In the genomic region with DNA sequence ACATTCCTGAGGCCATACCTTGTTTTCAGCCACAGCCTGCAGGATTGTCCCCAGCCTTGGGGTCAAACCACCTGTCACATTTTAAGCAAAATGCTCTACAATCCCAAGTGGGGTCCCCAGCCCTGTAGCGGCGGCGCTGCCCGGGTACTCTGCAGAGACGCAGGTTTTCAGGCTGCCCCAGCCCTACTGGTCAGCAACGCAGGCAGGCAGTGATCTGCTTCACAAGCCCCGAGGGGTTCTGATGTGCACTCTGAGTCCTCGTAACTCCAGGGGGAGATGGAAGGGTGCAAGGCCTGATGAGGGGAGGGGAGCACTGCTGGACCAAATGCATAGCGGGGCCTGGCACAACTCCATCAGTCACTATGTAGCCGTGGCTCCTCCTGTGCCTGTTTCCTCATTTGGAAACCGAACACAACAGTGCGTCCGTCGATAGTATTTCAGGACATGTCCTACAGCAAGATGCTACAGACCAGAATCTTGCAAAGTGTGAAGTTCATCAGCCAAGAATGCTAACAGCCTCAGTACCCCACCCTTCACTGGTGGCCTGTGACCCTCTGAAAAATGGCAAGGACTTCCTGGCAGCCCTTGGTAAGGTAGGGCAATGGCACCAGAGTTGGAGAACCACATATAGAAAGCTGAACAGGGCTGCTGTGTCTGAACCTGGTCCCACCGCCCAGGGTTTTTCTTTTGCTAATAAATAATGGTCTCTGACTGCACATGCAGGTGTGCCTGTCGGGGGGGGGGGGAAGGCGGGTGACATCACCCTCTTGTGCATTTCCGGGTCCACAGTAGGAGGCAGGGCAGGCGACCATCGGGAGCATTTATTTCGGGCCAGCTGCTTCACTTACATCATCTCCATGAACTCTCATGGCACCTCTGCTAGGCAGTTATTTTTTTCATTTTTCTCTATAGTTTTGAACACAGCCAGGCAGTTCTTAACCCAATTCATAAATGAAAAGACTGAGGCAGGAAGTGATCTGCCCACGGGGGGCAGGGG, we compare ENCODE assay signal across 11 cellular contexts. TPM values are rescaled to one million over a fixed set of nuclear protein-coding genes. Genes with fewer than 3 reads are reported as not detected.
DNase-seq lines count a peak whose midpoint lies in the region; ATAC-seq, FAIRE-seq and TF ChIP-seq lines count a peak whose summit lies in the region.
"Had no signal": no experiment of that assay in that cellular context is flagged by ENCODE, and none has a peak within 500 bp of the region (broad histone marks: within the 10 kb centered on the region; RNA-seq: fewer than 3 reads in every experiment).

No MANE protein-coding gene starts in this region.

- DNase-seq in NCI-H2171 treated with DMSO at 0.1 percent for 48 hours (lab: John Stamatoyannopoulos, UW): peak; percentile 28
- no peak for DNase-seq in NCI-H2171 (lab: John Stamatoyannopoulos, UW)
- peak; percentile 46 for DNase-seq in NCI-H2081 treated with DMSO at 0.1 percent for 48 hours (lab: John Stamatoyannopoulos, UW)
- peak; percentile 47 to 75 (median 60) for DNase-seq in body of pancreas
- peak in 3 of 6 donors; percentile 39 to 56 (median 53) for DNase-seq in pancreas
- DNase-seq: KG1 had no signal

- H3K4me1 ChIP-seq in body of pancreas (peaks cover 24% of the 10 kb centered on the region), pancreas (peaks cover 0 to 4% (median 0%) of the 10 kb centered on the region in 3 donors)

- no peak for TF ChIP-seq POLR2A in body of pancreas (IDR thresholded peaks at IDR 0.05)

- ATAC-seq in body of pancreas: peak; percentile 75
- ATAC-seq in pancreas: peak; percentile 71 to 82 (median 80)
- ATAC-seq in GM21737 (IDR thresholded peaks at IDR 0.05; ENCODE audit: unreplicated experiment): no peak
- no peak for ATAC-seq in HG02870 (IDR thresholded peaks at IDR 0.05; ENCODE audit: unreplicated experiment)
- ATAC-seq in GM21381 (IDR thresholded peaks at IDR 0.05; ENCODE audit: unreplicated experiment): no peak

- WGBS in body of pancreas, 2 donors: 36 to 45% methylated on average over 17 to 21 of the region's 22 CpGs
- WGBS in pancreas, 2 donors: 40 to 45% methylated on average over 22 of the region's 22 CpGs

- H3K4me3 ChIP-seq in body of pancreas: no peak overlapping the region
- no peak overlapping the region for H3K4me3 ChIP-seq in pancreas

- FAIRE-seq in pancreas (lab: Jason Lieb, UNC): no peak
- FAIRE-seq: GM19239 had no signal

- TF ChIP-seq CTCF in body of pancreas (IDR thresholded peaks at IDR 0.05) (no peak), pancreas (IDR thresholded peaks at IDR 0.05) (no peak)

- peaks cover 7 to 13% of the 10 kb centered on the region in 2 donors for H3K36me3 ChIP-seq in body of pancreas (replicated peaks in 1 of 2; ENCODE audit: insufficient read depth in 1 of 2, low read depth in 2 of 2)
- peaks cover 0 to 13% (median 4%) of the 10 kb centered on the region in 3 donors for H3K36me3 ChIP-seq in pancreas

- no peaks in the 10 kb centered on the region for H3K9me3 ChIP-seq in body of pancreas
- no peaks in the 10 kb centered on the region for H3K9me3 ChIP-seq in pancreas

- H3K27ac ChIP-seq in body of pancreas (peak overlapping the region in 2 of 4 donors; percentile 28 to 49), pancreas (peak overlapping the region in 1 of 4 donors; percentile 33)

- H3K27me3 ChIP-seq in body of pancreas (no peaks in the 10 kb centered on the region), pancreas (no peaks in the 10 kb centered on the region)

- intact Hi-C loops in body of pancreas (cut with DNase I) (no loop called here), pancreas (cut with DNase I) (no loop called here)

RNA-seq across cellular contexts. Expression of a gene that starts 50.6 kb away (rescaled TPM):
- total RNA-seq in body of pancreas (1 to 10 TPM; 4.6 to 8.3 TPM), pancreas (1 to 10 TPM; 3.9 to 7.7 (median 4.7) TPM)
- polyA plus RNA-seq in pancreas: 1 to 10 TPM; 2.0 to 3.9 TPM
- polyA plus RNA-seq: AG04450 had no signal

Comparison
In these comparisons a context has a peak if more than half of its experiments do, and no peak if none do; other contexts are left out.
1. ATAC-seq: peak in body of pancreas (single experiment) and pancreas (4 of 4); none in GM21737 (single experiment), HG02870 (single experiment) and GM21381 (single experiment).